Comparison of ENCODE assay signal across 19 cellular contexts in the genomic region with DNA sequence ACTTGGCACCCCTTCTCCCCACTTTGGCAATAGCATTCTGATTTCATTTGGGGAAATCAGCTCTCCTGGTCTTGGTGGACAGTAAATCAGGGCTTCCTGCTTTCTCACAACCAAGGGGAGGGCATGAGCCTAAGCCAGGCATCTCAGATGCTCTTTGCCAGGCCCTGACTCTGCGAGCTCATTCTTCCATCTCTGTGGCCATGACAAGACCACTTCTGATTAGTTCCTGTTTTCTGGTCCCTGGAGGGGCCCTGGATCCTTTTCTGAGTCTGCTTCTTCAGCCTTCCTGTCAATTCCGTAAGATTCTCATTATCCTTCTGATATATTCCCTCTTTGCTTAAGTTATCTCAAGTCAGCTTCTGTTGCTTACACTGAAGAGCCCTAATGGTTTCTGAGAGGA.
"Had no signal": no experiment of that assay in that cellular context is flagged by ENCODE, and none has a peak within 500 bp of the region (broad histone marks: within the 10 kb centered on the region; RNA-seq: fewer than 3 reads in every experiment).

No MANE protein-coding gene starts in this region.

- H3K4me3 ChIP-seq: ascending aorta, breast epithelium, heart left ventricle, right lobe of liver, thoracic aorta, upper lobe of left lung had no signal

- DNase-seq: activated CD4-positive, alpha-beta T cell treated with anti-CD3 and anti-CD28 coated beads, Interleukin-2, amount 10 ng/mL, durations not matched to agents 24 days and 14 days; activated CD4-positive, CD25-positive, alpha-beta regulatory T cell; activated CD8-positive, alpha-beta T cell treated with anti-CD3 and anti-CD28 coated beads for 36 hours; activated naive CD4-positive, alpha-beta T cell treated with anti-CD3 and anti-CD28 coated beads, Interleukin-2, amount 50 U/mL, for 16 hours; activated T-cell treated with anti-CD3 and anti-CD28 coated beads, Interleukin-2, amount 50 U/mL, for 24 hours; cortex of kidney; erythroblast; heart left ventricle; mesendoderm; natural killer cell; right lobe of liver; small intestine; stimulated activated CD4-positive, alpha-beta T cell treated with anti-CD3 and anti-CD28 coated beads, Interleukin-15, amount 100 ng/mL, for 24 hours; stimulated activated CD4-positive, alpha-beta T cell treated with anti-CD3 and anti-CD28 coated beads, Interleukin-2, amount 100 ng/mL, for 48 hours; upper lobe of left lung had no signal

- H3K36me3 ChIP-seq: ascending aorta, breast epithelium, heart left ventricle, right lobe of liver, thoracic aorta, upper lobe of left lung had no signal

- H3K9me3 ChIP-seq: ascending aorta, breast epithelium, heart left ventricle, right lobe of liver, thoracic aorta, upper lobe of left lung had no signal

- ATAC-seq: activated CD8-positive, alpha-beta T cell treated with anti-CD3 and anti-CD28 coated beads for 36 hours; heart left ventricle; natural killer cell; right lobe of liver had no signal

- H3K27ac ChIP-seq: ascending aorta, breast epithelium, heart left ventricle, parathyroid adenoma, right lobe of liver, thoracic aorta, upper lobe of left lung had no signal

- H3K4me1 ChIP-seq: ascending aorta, breast epithelium, parathyroid adenoma, right lobe of liver, upper lobe of left lung had no signal

- H3K27me3 ChIP-seq: ascending aorta, breast epithelium, heart left ventricle, right lobe of liver, upper lobe of left lung had no signal
